Comparison of ENCODE assay signal across 29 cellular contexts in the genomic region with DNA sequence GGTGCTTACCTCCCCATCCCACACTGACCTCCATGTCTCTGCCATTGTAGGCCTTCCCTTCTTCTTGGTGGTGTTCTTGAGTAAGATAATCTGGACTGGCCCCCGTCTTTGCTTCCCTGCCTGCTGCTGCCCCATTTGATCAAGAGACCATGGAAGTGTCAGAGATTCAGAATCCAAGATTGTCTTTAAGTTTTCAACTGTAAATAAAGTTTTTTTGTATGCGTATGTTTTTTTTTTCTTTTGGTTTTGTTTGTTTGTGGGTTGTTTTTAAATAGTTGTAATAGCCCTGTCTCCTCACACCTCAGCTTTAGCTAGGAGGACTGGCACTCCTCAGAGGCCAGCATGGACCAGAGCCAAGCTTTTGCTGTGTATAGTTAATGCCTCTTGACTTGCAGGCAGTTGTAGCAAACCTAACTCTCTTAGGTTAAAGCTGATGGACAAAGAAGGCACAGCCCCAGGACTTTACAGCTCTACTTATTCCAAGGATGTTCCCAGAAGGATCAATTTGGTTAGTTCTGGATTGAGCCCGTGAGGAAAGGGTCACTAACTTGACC. TPM values are rescaled to one million over a fixed set of nuclear protein-coding genes. Genes with fewer than 3 reads are reported as not detected.
DNase-seq lines count a peak whose midpoint lies in the region; ATAC-seq, FAIRE-seq and TF ChIP-seq lines count a peak whose summit lies in the region.
"Had no signal": no experiment of that assay in that cellular context is flagged by ENCODE, and none has a peak within 500 bp of the region (broad histone marks: within the 10 kb centered on the region; RNA-seq: fewer than 3 reads in every experiment).

No MANE protein-coding gene starts in this region.

- ATAC-seq in Right ventricle myocardium inferior (peak; percentile 47), K562 (no peak), GM18909 (IDR thresholded peaks at IDR 0.05; ENCODE audit: poor library complexity, unreplicated experiment) (no peak)
- ATAC-seq in activated T-cell treated with anti-CD3 and anti-CD28 coated beads, Interleukin-2, amount 50 U/mL, for 4 hours, result no peak
- ATAC-seq: A549, PC-3 had no signal

- TF ChIP-seq POLR2A in K562 (conservative IDR thresholded peaks at IDR 0.05), result no peak; the same call in 1 of the 2 replicates
- no peak for TF ChIP-seq POLR2A in thyroid gland (IDR thresholded peaks at IDR 0.05)

- H3K4me3 Mint-ChIP-seq in activated T-cell treated with anti-CD3 and anti-CD28 coated beads, Interleukin-2, amount 50 U/mL, for 4 hours, result no peak overlapping the region
- H3K4me3 Mint-ChIP-seq: CD4-positive, alpha-beta memory T cell had no signal

- H3K79me2 ChIP-seq in K562 (ENCODE audit: control insufficient read depth, insufficient read depth, low read length), result peaks cover 23% of the 10 kb centered on the region

- H3K36me3 ChIP-seq in K562 (ENCODE audit: control insufficient read depth, insufficient read depth, low read length) (peaks cover 57% of the 10 kb centered on the region), left ventricle myocardium inferior (peaks cover 9% of the 10 kb centered on the region), thyroid gland (no peaks in the 10 kb centered on the region)

- peaks cover 17% of the 10 kb centered on the region for H3K4me1 Mint-ChIP-seq in activated T-cell treated with anti-CD3 and anti-CD28 coated beads, Interleukin-2, amount 50 U/mL, for 4 hours (ENCODE audit: low read depth)

- no TSS peak for BruUV-seq in K562 (replicated peaks; lab: Mats Ljungman, UMichigan)

- H3K27ac ChIP-seq in K562 (ENCODE audit: extremely low read depth, low read depth, low read length) (no peak overlapping the region), left ventricle myocardium inferior (replicated peaks) (peak overlapping the region; percentile 36), thyroid gland (peak overlapping the region in 1 of 3 donors; percentile 90)
- H3K27ac ChIP-seq: A549; BLaER1 treated with 17β-estradiol and CSF1 and Interleukin-3, amounts not matched to agents 10 nM and 100 nM; KMS-11 had no signal

- no peaks in the 10 kb centered on the region for H3K9me3 Mint-ChIP-seq in activated T-cell treated with anti-CD3 and anti-CD28 coated beads, Interleukin-2, amount 50 U/mL, for 4 hours
- H3K9me3 Mint-ChIP-seq: CD4-positive, alpha-beta memory T cell had no signal

- peaks cover 19% of the 10 kb centered on the region for H3K36me3 Mint-ChIP-seq in activated T-cell treated with anti-CD3 and anti-CD28 coated beads, Interleukin-2, amount 50 U/mL, for 4 hours (ENCODE audit: insufficient read depth)

- TF ChIP-seq CTCF in K562 (IDR thresholded peaks at IDR 0.05 in 2 of 3, conservative IDR thresholded peaks at IDR 0.05 in 1 of 3; ENCODE audit: insufficient read depth in 2 of 3, low read depth in 1 of 3, low read length in 3 of 3), result no peak
- TF ChIP-seq CTCF in left ventricle myocardium inferior (IDR thresholded peaks at IDR 0.05; ENCODE audit: borderline replicate concordance), result no peak
- TF ChIP-seq CTCF in thyroid gland (IDR thresholded peaks at IDR 0.05), result no peak

- H3K27me3 ChIP-seq in K562 (ENCODE audit: control insufficient read depth in 2 of 2, insufficient read depth in 2 of 2, low read length in 2 of 2) (no peaks in the 10 kb centered on the region), left ventricle myocardium inferior (ENCODE audit: low read depth) (no peaks in the 10 kb centered on the region), thyroid gland (no peaks in the 10 kb centered on the region)
- H3K27me3 ChIP-seq: BLaER1 treated with 17β-estradiol and CSF1 and Interleukin-3, amounts not matched to agents 10 nM and 100 nM had no signal

- H3K27me3 Mint-ChIP-seq in activated T-cell treated with anti-CD3 and anti-CD28 coated beads, Interleukin-2, amount 50 U/mL, for 4 hours (ENCODE audit: low read depth), result no peaks in the 10 kb centered on the region
- H3K27me3 Mint-ChIP-seq: CD4-positive, alpha-beta memory T cell had no signal

- no peak for FAIRE-seq in K562 (lab: Jason Lieb, UNC)
- FAIRE-seq: A549, GM12891 had no signal

- H4K20me1 ChIP-seq in K562 (replicated peaks; ENCODE audit: control insufficient read depth, insufficient read depth, low read length), result no peaks in the 10 kb centered on the region
- H4K20me1 ChIP-seq: BLaER1 treated with 17β-estradiol and CSF1 and Interleukin-3, amounts not matched to agents 10 nM and 100 nM had no signal

- CTCF ChIA-PET in K562 (lab: Yijun Ruan, JAX; ENCODE audit: low intra/inter-chr PET ratio), result no interaction called here

- H3K4me2 ChIP-seq in K562 (ENCODE audit: insufficient read depth, low read length), result no peak overlapping the region
- H3K4me2 ChIP-seq: A549; BLaER1 treated with 17β-estradiol and CSF1 and Interleukin-3, amounts not matched to agents 10 nM and 100 nM; KMS-11 had no signal

- H3K4me3 ChIP-seq in K562 (no peak overlapping the region), left ventricle myocardium inferior (no peak overlapping the region), thyroid gland (replicated peaks in 1 of 3) (no peak overlapping the region)
- H3K4me3 ChIP-seq: A549; BLaER1 treated with 17β-estradiol and CSF1 and Interleukin-3, amounts not matched to agents 10 nM and 100 nM; HAP-1 had no signal

- no peak for TF ChIP-seq EP300 in K562 (IDR thresholded peaks at IDR 0.05; ENCODE audit: low read length)

- no peak for TF ChIP-seq RAD21 in K562 (CRISPR knock-in tag; conservative IDR thresholded peaks at IDR 0.05 in 1 of 2, IDR thresholded peaks at IDR 0.05 in 1 of 2)

- H3K9me3 ChIP-seq in K562 (replicated peaks; ENCODE audit: control insufficient read depth, insufficient read depth, low read depth, low read length) (no peaks in the 10 kb centered on the region), left ventricle myocardium inferior (replicated peaks) (no peaks in the 10 kb centered on the region), thyroid gland (no peaks in the 10 kb centered on the region)
- H3K9me3 ChIP-seq: A549; BLaER1 treated with 17β-estradiol and CSF1 and Interleukin-3, amounts not matched to agents 10 nM and 100 nM; Caco-2; HAP-1 had no signal

- DNase-seq in Right ventricle myocardium inferior (ENCODE audit: missing footprints) (peak; percentile 58), cardiac septum (ENCODE audit: low spot score) (no peak), K562 (ENCODE audit: extremely low read depth in 1 of 4, low spot score in 3 of 4) (no peak), left ventricle myocardium inferior (peak; percentile 45), thyroid gland (peak; percentile 72 to 74)
- DNase-seq in activated T-cell treated with anti-CD3 and anti-CD28 coated beads, Interleukin-2, amount 50 U/mL, for 4 hours, result no peak
- DNase-seq in activated T-cell treated with anti-CD3 and anti-CD28 coated beads, Interleukin-2, amount 50 U/mL, for 48 hours, result no peak
- DNase-seq: AML-193; Caco-2; CD4-positive, alpha-beta memory T cell; DMS79; EL; GDM1; GOT3; IMR-90; NCI-H1092; NCI-H1436 treated with DMSO at 0.1 percent for 48 hours; NCI-H1930; NCI-H2107; NCI-H524; NCI-H748 treated with DMSO at 0.1 percent for 48 hours; NK-92 treated with Interleukin-12 subunit alpha and Interleukin-12 subunit beta, amount 100 ng/mL, for 24 hours; PC-3 had no signal

- POLR2A ChIA-PET in K562 (lab: Yijun Ruan, JAX), result interaction anchor here (0.6 to 1.5 kb wide), 6 partner anchors 10 to 98 kb away, joined by 3 to 5 read pairs (median 3); a partner anchor contains a TSS

- H3K9ac ChIP-seq in K562 (ENCODE audit: insufficient read depth in 1 of 2, low read depth in 2 of 2, low read length in 2 of 2), result no peak overlapping the region
- H3K9ac ChIP-seq: BLaER1 treated with 17β-estradiol and CSF1 and Interleukin-3, amounts not matched to agents 10 nM and 100 nM; KMS-11 had no signal

- intact Hi-C loops in Right ventricle myocardium inferior (cut with DNase I), result loop anchor here (10.0 kb wide), 1 partner anchor 502 kb away; no protein-coding TSS in a partner anchor
- intact Hi-C loops in cardiac septum (cut with DNase I), result no loop called here
- intact Hi-C loops in K562 (cut with micrococcal nuclease), result no loop called here
- intact Hi-C loops in left ventricle myocardium inferior (cut with micrococcal nuclease), result no loop called here
- intact Hi-C loops in thyroid gland (cut with DNase I), result no loop called here

- no peaks in the 10 kb centered on the region for H3K9me1 ChIP-seq in K562 (ENCODE audit: control insufficient read depth, insufficient read depth, low read length)

- WGBS in K562 (ENCODE audit: insufficient coverage, low coverage, missing lambda C conversion rate), result 76% methylated on average over 3 of the region's 3 CpGs
- WGBS in thyroid gland, 2 donors, result 71 to 74% methylated on average over 3 of the region's 3 CpGs

- peaks cover 0 to 10% of the 10 kb centered on the region in 2 experiments; a peak in 1 of 5 replicates for H3K4me1 ChIP-seq in K562 (replicated peaks in 1 of 2; ENCODE audit: control insufficient read depth in 2 of 2, insufficient read depth in 2 of 2, low read length in 2 of 2)
- peaks cover 43% of the 10 kb centered on the region for H3K4me1 ChIP-seq in left ventricle myocardium inferior
- H3K4me1 ChIP-seq in thyroid gland, result peaks cover 27 to 34% of the 10 kb centered on the region in 2 donors
- H3K4me1 ChIP-seq: Caco-2 had no signal

- in situ Hi-C loops in K562 (cut with MboI), result no loop called here

- H2AFZ ChIP-seq in K562 (ENCODE audit: low read depth, low read length), result no peak overlapping the region

RNA-seq across cellular contexts. Expression of a gene that starts 5.6 kb away (rescaled TPM):
- total RNA-seq in Right ventricle myocardium inferior (856 TPM), cardiac septum (717 TPM), K562 (2014; rRNA removed) (1,738 and 1,868 TPM in 2 replicates), K562 (2014; rRNA removed; fragmentation: Illumina TruSeq; extraction: Trizol) (1,262 and 1,370 TPM in 2 replicates), K562 (2015; rRNA removed; fragmentation: Illumina TruSeq; extraction: Trizol) (1,548 and 1,573 TPM in 2 replicates), K562 (2021) (1,160 and 1,216 TPM in 2 replicates), left ventricle myocardium inferior (754 TPM), thyroid gland (100 to 1,000 TPM; 368 to 678 (median 607) TPM)
- total RNA-seq in K562 (2011; cell fraction: chromatin; rRNA removed; ENCODE audit: low replicate concordance), result 47.4 and 83.8 TPM in 2 replicates
- 59.5 and 62.8 TPM in 2 replicates for total RNA-seq in K562 (2011; cell fraction: nucleolus; rRNA removed)
- 90.9 and 179 TPM in 2 replicates for total RNA-seq in K562 (2011; cell fraction: nucleoplasm; rRNA removed)
- polyA plus RNA-seq in K562 (2011; rRNA removed) (411 and 825 TPM in 2 replicates), K562 (2014; fragmentation: Illumina TruSeq; extraction: Trizol) (1,646 and 1,955 TPM in 2 replicates), K562 (2014; fragmentation: Nextera tagmentation; extraction: Ambion mirVana) (100 to 1,000 TPM; 363 to 380 TPM), K562 (2014; rRNA removed) (1,176 and 1,182 TPM in 2 replicates)
- 506 and 740 TPM in 2 replicates for polyA plus RNA-seq in K562 (2011; cell fraction: cytosol; rRNA removed)
- 320 and 421 TPM in 2 replicates for polyA plus RNA-seq in K562 (2011; cell fraction: nucleus; rRNA removed)
- 794 and 1,429 TPM in 2 replicates for polyA plus RNA-seq in K562 (2012)
- 483 and 659 TPM in 2 replicates for polyA minus RNA-seq in K562 (2011; rRNA and poly(A)+ RNA removed)
- 380 and 478 TPM in 2 replicates for polyA minus RNA-seq in K562 (2011; cell fraction: cytosol; rRNA and poly(A)+ RNA removed)
- polyA minus RNA-seq in K562 (2011; cell fraction: nucleus; rRNA and poly(A)+ RNA removed), result 66.0 and 120 TPM in 2 replicates
- 1,000 to 10,000 TPM; 1,281 to 1,520 (median 1,366) TPM for total RNA-seq in activated T-cell treated with anti-CD3 and anti-CD28 coated beads, Interleukin-2, amount 50 U/mL, for 4 hours

RNA-seq across cellular contexts. Expression of a gene that starts 18.4 kb away (rescaled TPM):
- total RNA-seq in Right ventricle myocardium inferior (20.1 TPM), cardiac septum (18.3 TPM), K562 (2014; rRNA removed) (193 and 231 TPM in 2 replicates), K562 (2014; rRNA removed; fragmentation: Illumina TruSeq; extraction: Trizol) (277 and 303 TPM in 2 replicates), K562 (2015; rRNA removed; fragmentation: Illumina TruSeq; extraction: Trizol) (287 and 304 TPM in 2 replicates), K562 (2021) (197 and 199 TPM in 2 replicates), left ventricle myocardium inferior (21.0 TPM), thyroid gland (10 to 100 TPM; 26.4 to 45.9 (median 40.3) TPM)
- 75.0 and 80.3 TPM in 2 replicates for total RNA-seq in K562 (2011; cell fraction: chromatin; rRNA removed; ENCODE audit: low replicate concordance)
- 68.6 and 71.4 TPM in 2 replicates for total RNA-seq in K562 (2011; cell fraction: nucleolus; rRNA removed)
- total RNA-seq in K562 (2011; cell fraction: nucleoplasm; rRNA removed), result 71.1 and 74.3 TPM in 2 replicates
- polyA plus RNA-seq in K562 (2011; rRNA removed) (269 and 324 TPM in 2 replicates), K562 (2014; fragmentation: Illumina TruSeq; extraction: Trizol) (417 and 450 TPM in 2 replicates), K562 (2014; fragmentation: Nextera tagmentation; extraction: Ambion mirVana) (100 to 1,000 TPM; 221 to 265 TPM), K562 (2014; rRNA removed) (434 and 470 TPM in 2 replicates)
- polyA plus RNA-seq in K562 (2011; cell fraction: cytosol; rRNA removed), result 135 and 372 TPM in 2 replicates
- 78.2 and 125 TPM in 2 replicates for polyA plus RNA-seq in K562 (2011; cell fraction: nucleus; rRNA removed)
- polyA plus RNA-seq in K562 (2012), result 133 and 272 TPM in 2 replicates
- 136 and 141 TPM in 2 replicates for polyA minus RNA-seq in K562 (2011; rRNA and poly(A)+ RNA removed)
- polyA minus RNA-seq in K562 (2011; cell fraction: cytosol; rRNA and poly(A)+ RNA removed), result 47.2 and 68.5 TPM in 2 replicates
- polyA minus RNA-seq in K562 (2011; cell fraction: nucleus; rRNA and poly(A)+ RNA removed), result 51.0 and 84.4 TPM in 2 replicates
- 100 to 1,000 TPM in 2 of 3 donors, 10 to 100 TPM in 1; 97.4 to 122 (median 117) TPM for total RNA-seq in activated T-cell treated with anti-CD3 and anti-CD28 coated beads, Interleukin-2, amount 50 U/mL, for 4 hours

Comparison
In these comparisons a context has a peak if more than half of its experiments do, and no peak if none do; other contexts are left out.
1. DNase-seq: peak in Right ventricle myocardium inferior (single experiment), left ventricle myocardium inferior (single experiment) and thyroid gland (2 of 2); none in cardiac septum (single experiment), K562 (0 of 4), activated T-cell treated with anti-CD3 and anti-CD28 coated beads, Interleukin-2, amount 50 U/mL, for 4 hours (single experiment) and activated T-cell treated with anti-CD3 and anti-CD28 coated beads, Interleukin-2, amount 50 U/mL, for 48 hours (0 of 2).